ENCODE assay signal across 1 cellular context in the genomic region with DNA sequence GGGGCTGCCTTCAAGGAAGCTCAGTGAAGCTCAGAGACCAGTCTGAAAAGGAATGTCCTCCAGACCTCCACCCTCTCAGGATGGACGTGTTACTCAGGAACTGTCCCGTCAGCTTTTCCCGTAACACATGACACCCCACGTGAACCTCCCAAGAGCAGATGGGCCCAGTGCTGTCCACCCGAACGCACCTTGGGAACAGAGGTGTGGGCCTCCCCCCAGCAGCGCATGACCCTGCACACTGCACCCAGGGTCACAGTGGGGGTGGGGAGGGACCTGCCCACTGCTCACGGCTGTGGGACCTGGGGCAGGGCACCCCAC.
TF ChIP-seq lines count a peak whose summit lies in the region.

No MANE protein-coding gene starts in this region.

TF ChIP-seq in HepG2, 621 proteins besides CTCF, POLR2A, EP300 and RAD21 (continued from another document):
- TF ChIP-seq HBP1 (CRISPR knock-in tag; IDR thresholded peaks at IDR 0.05; ENCODE audit: low read depth) (no peak), ZNF557 (CRISPR knock-in tag; IDR thresholded peaks at IDR 0.05) (no peak), MED1 (CRISPR knock-in tag; IDR thresholded peaks at IDR 0.05) (no peak), TOPORS (CRISPR knock-in tag; IDR thresholded peaks at IDR 0.05) (no peak), REPIN1 (CRISPR knock-in tag; IDR thresholded peaks at IDR 0.05; ENCODE audit: borderline replicate concordance, low read depth) (no peak), ZNF337 (CRISPR knock-in tag; IDR thresholded peaks at IDR 0.05; ENCODE audit: borderline replicate concordance, low read depth) (no peak), SAFB2 (CRISPR knock-in tag; IDR thresholded peaks at IDR 0.05; ENCODE audit: borderline replicate concordance, low read depth) (peak; percentile 69; the same call in 1 of the 2 replicates), ZNF883 (CRISPR knock-in tag; IDR thresholded peaks at IDR 0.05; ENCODE audit: not compliant biosample characterization) (no peak), NFATC3 (CRISPR knock-in tag; IDR thresholded peaks at IDR 0.05) (no peak), ZEB1 (IDR thresholded peaks at IDR 0.05; ENCODE audit: insufficient replicate concordance, low read depth) (no peak), ZNF629 (CRISPR knock-in tag; conservative IDR thresholded peaks at IDR 0.05) (no peak), BORCS8-MEF2B (CRISPR knock-in tag; IDR thresholded peaks at IDR 0.05) (0 out of 2 replicates have a peak, but pooled peaks have one; percentile 32), NRL (CRISPR knock-in tag; IDR thresholded peaks at IDR 0.05; ENCODE audit: borderline replicate concordance) (0 out of 2 replicates have a peak, but pooled peaks have one; percentile 36)
- TF ChIP-seq, protein P1, sequence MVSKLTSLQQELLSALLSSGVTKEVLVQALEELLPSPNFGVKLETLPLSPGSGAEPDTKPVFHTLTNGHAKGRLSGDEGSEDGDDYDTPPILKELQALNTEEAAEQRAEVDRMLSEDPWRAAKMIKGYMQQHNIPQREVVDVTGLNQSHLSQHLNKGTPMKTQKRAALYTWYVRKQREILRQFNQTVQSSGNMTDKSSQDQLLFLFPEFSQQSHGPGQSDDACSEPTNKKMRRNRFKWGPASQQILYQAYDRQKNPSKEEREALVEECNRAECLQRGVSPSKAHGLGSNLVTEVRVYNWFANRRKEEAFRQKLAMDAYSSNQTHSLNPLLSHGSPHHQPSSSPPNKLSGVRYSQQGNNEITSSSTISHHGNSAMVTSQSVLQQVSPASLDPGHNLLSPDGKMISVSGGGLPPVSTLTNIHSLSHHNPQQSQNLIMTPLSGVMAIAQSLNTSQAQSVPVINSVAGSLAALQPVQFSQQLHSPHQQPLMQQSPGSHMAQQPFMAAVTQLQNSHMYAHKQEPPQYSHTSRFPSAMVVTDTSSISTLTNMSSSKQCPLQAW (CRISPR knock-in tag; IDR thresholded peaks at IDR 0.05) = no peak
- TF ChIP-seq, protein P2, sequence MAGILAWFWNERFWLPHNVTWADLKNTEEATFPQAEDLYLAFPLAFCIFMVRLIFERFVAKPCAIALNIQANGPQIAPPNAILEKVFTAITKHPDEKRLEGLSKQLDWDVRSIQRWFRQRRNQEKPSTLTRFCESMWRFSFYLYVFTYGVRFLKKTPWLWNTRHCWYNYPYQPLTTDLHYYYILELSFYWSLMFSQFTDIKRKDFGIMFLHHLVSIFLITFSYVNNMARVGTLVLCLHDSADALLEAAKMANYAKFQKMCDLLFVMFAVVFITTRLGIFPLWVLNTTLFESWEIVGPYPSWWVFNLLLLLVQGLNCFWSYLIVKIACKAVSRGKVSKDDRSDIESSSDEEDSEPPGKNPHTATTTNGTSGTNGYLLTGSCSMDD (CRISPR knock-in tag; IDR thresholded peaks at IDR 0.05) = no peak
